Comparison of ENCODE assay signal across 1 cellular context in the genomic region with DNA sequence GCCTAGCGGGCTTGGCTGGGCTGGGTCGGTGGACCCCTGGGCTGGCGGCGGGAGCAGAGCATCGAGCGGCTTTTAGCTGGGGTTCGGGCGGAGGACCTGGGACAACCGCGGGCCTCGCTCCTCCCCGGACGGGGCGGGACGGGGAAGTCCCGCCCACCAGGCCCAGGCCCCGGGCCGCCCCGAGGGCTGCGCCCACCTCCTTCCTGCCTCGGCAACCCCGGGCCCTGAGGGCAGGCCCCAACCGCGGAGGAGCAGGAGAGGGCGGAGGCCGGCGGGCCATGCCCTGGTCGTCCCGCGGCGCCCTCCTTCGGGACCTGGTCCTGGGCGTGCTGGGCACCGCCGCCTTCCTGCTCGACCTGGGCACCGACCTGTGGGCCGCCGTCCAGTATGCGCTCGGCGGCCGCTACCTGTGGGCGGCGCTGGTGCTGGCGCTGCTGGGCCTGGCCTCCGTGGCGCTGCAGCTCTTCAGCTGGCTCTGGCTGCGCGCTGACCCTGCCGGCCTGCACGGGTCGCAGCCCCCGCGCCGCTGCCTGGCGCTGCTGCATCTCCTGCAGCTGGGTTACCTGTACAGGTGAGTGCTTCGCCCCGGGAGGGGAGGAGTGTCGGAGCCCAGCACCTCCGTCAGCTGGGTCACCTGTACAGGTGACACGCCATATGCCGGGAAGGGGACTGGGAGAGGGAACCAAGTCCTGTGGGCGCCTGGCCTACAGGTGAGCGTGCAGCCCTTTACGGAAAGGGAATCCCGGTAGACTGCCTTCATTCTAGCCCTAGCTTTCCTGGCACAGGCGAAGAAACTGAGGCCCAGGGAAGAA.
TF ChIP-seq lines count a peak whose summit lies in the region.

A gene with protein sequence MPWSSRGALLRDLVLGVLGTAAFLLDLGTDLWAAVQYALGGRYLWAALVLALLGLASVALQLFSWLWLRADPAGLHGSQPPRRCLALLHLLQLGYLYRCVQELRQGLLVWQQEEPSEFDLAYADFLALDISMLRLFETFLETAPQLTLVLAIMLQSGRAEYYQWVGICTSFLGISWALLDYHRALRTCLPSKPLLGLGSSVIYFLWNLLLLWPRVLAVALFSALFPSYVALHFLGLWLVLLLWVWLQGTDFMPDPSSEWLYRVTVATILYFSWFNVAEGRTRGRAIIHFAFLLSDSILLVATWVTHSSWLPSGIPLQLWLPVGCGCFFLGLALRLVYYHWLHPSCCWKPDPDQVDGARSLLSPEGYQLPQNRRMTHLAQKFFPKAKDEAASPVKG (plus strand): TSS at position 182 of the 812 bp plus-strand sequence. CDS start 97 bp downstream, at position 279.

TF ChIP-seq in GM12878, 131 proteins besides CTCF, POLR2A, EP300 and RAD21 (continued from another document):
- TF ChIP-seq, protein P1, sequence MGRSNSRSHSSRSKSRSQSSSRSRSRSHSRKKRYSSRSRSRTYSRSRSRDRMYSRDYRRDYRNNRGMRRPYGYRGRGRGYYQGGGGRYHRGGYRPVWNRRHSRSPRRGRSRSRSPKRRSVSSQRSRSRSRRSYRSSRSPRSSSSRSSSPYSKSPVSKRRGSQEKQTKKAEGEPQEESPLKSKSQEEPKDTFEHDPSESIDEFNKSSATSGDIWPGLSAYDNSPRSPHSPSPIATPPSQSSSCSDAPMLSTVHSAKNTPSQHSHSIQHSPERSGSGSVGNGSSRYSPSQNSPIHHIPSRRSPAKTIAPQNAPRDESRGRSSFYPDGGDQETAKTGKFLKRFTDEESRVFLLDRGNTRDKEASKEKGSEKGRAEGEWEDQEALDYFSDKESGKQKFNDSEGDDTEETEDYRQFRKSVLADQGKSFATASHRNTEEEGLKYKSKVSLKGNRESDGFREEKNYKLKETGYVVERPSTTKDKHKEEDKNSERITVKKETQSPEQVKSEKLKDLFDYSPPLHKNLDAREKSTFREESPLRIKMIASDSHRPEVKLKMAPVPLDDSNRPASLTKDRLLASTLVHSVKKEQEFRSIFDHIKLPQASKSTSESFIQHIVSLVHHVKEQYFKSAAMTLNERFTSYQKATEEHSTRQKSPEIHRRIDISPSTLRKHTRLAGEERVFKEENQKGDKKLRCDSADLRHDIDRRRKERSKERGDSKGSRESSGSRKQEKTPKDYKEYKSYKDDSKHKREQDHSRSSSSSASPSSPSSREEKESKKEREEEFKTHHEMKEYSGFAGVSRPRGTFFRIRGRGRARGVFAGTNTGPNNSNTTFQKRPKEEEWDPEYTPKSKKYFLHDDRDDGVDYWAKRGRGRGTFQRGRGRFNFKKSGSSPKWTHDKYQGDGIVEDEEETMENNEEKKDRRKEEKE (IDR thresholded peaks at IDR 0.05) = no peak
- TF ChIP-seq, protein P2, sequence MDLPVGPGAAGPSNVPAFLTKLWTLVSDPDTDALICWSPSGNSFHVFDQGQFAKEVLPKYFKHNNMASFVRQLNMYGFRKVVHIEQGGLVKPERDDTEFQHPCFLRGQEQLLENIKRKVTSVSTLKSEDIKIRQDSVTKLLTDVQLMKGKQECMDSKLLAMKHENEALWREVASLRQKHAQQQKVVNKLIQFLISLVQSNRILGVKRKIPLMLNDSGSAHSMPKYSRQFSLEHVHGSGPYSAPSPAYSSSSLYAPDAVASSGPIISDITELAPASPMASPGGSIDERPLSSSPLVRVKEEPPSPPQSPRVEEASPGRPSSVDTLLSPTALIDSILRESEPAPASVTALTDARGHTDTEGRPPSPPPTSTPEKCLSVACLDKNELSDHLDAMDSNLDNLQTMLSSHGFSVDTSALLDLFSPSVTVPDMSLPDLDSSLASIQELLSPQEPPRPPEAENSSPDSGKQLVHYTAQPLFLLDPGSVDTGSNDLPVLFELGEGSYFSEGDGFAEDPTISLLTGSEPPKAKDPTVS (IDR thresholded peaks at IDR 0.05; ENCODE audit: low read depth, low read length) = no peak
- TF ChIP-seq NR2C1 (IDR thresholded peaks at IDR 0.05) = no peak
- TF ChIP-seq, protein P3, sequence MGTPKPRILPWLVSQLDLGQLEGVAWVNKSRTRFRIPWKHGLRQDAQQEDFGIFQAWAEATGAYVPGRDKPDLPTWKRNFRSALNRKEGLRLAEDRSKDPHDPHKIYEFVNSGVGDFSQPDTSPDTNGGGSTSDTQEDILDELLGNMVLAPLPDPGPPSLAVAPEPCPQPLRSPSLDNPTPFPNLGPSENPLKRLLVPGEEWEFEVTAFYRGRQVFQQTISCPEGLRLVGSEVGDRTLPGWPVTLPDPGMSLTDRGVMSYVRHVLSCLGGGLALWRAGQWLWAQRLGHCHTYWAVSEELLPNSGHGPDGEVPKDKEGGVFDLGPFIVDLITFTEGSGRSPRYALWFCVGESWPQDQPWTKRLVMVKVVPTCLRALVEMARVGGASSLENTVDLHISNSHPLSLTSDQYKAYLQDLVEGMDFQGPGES (IDR thresholded peaks at IDR 0.05) = no peak
- TF ChIP-seq MEF2B (IDR thresholded peaks at IDR 0.05; ENCODE audit: partially characterized antibody, poor library complexity, severe bottlenecking) = no peak
- TF ChIP-seq HDAC2 (IDR thresholded peaks at IDR 0.05) = no peak
- TF ChIP-seq YBX1 (IDR thresholded peaks at IDR 0.05) = no peak
- TF ChIP-seq CEBPB (IDR thresholded peaks at IDR 0.05; ENCODE audit: borderline replicate concordance in 1 of 2, low read depth in 2 of 2, low read length in 2 of 2) = no peak
